Comparison of ENCODE assay signal across 2 cellular contexts in the genomic region with DNA sequence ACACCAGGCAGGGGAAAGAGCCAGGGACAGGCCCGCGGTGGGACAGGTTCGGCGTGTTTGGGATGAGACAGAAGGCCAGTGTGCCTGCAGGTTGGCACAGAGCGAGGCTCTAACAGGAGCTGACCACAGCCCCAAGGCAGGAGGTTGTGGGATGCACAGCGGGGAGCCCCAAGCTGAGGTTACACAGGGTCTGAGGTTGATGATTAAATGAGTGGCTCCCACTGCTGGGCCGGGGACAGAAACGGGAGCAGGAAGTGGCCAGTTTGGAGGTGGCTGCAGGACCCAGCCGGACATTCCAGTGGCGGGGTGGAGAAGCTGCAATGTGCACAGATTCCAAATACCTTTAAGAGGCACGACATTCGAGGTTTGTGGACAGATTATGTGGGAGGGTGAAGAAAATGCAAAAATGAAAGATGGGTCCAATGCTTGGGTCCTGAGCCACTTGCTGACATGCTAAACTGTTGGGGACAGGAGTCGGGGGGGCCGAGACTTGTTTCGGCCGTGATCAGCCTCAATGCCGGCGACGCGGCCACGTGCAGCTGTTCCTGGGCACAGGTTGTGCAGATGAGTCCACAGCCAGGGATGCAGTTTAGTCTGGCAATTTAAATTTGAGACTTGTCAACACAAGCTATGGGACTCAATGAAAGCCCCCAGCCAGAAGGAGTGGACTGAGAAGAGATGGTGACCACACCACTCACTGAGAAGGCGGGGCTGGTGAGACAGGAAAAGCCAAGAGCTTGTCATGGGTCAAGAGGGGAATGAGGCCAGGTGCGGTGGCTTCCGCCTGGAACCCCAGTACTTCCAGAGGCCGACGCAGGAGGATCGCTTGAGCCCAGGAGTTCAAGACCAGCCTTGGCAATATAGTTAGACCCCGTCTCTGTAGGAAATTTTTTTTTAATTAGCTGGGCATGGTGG.
A peak's percentile ranks its signal among the peaks of the same experiment; 100 is the strongest.
TF ChIP-seq lines count a peak whose summit lies in the region.

No MANE protein-coding gene starts in this region.

TF ChIP-seq in IMR-90, 13 proteins besides CTCF, POLR2A, EP300 and RAD21:
- TF ChIP-seq RCOR1 (IDR thresholded peaks at IDR 0.05; ENCODE audit: insufficient replicate concordance, low read length) = no peak
- no peak for TF ChIP-seq NFE2L2 (IDR thresholded peaks at IDR 0.05; ENCODE audit: low read depth, low read length)
- no peak for TF ChIP-seq SMC3 (IDR thresholded peaks at IDR 0.05; ENCODE audit: low read depth, low read length)
- no peak for TF ChIP-seq MXI1 (IDR thresholded peaks at IDR 0.05; ENCODE audit: borderline replicate concordance, low read depth, low read length)
- no peak for TF ChIP-seq RFX5 (IDR thresholded peaks at IDR 0.05; ENCODE audit: low read depth, low read length)

TF ChIP-seq in K562, 482 proteins besides CTCF, POLR2A, EP300 and RAD21:
- TF ChIP-seq, protein P1, sequence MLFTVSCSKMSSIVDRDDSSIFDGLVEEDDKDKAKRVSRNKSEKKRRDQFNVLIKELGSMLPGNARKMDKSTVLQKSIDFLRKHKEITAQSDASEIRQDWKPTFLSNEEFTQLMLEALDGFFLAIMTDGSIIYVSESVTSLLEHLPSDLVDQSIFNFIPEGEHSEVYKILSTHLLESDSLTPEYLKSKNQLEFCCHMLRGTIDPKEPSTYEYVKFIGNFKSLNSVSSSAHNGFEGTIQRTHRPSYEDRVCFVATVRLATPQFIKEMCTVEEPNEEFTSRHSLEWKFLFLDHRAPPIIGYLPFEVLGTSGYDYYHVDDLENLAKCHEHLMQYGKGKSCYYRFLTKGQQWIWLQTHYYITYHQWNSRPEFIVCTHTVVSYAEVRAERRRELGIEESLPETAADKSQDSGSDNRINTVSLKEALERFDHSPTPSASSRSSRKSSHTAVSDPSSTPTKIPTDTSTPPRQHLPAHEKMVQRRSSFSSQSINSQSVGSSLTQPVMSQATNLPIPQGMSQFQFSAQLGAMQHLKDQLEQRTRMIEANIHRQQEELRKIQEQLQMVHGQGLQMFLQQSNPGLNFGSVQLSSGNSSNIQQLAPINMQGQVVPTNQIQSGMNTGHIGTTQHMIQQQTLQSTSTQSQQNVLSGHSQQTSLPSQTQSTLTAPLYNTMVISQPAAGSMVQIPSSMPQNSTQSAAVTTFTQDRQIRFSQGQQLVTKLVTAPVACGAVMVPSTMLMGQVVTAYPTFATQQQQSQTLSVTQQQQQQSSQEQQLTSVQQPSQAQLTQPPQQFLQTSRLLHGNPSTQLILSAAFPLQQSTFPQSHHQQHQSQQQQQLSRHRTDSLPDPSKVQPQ (CRISPR knock-in tag; IDR thresholded peaks at IDR 0.05; ENCODE audit: borderline replicate concordance) = no peak
- peak; percentile 15; the same call in 1 of the 2 replicates for TF ChIP-seq MGA (IDR thresholded peaks at IDR 0.05)
- peak; percentile 23; the same call in 1 of the 2 replicates for TF ChIP-seq TEAD4 (IDR thresholded peaks at IDR 0.05; ENCODE audit: low read length)
- no peak for TF ChIP-seq TEAD4 (CRISPR knock-in tag; IDR thresholded peaks at IDR 0.05; ENCODE audit: borderline replicate concordance)
- no peak for TF ChIP-seq NR2C1 (IDR thresholded peaks at IDR 0.05)
- no peak for TF ChIP-seq NR2C1 (tag; IDR thresholded peaks at IDR 0.05)
- TF ChIP-seq ARID3B (CRISPR knock-in tag; IDR thresholded peaks at IDR 0.05; ENCODE audit: borderline replicate concordance) = no peak
- TF ChIP-seq ELF2 (CRISPR knock-in tag; IDR thresholded peaks at IDR 0.05) = no peak
- TF ChIP-seq EZH2 (IDR thresholded peaks at IDR 0.05; ENCODE audit: borderline replicate concordance, low read depth, low read length) = 0 out of 2 replicates have a peak, but pooled peaks have one; percentile 16
- TF ChIP-seq CTCFL (IDR thresholded peaks at IDR 0.05; ENCODE audit: borderline replicate concordance, insufficient read depth, low read depth, low read length, poor library complexity, severe bottlenecking) = peak; percentile 58
TF ChIP-seq in K562: peak in this region for 4.
